Comparison of ENCODE assay signal across 13 cellular contexts in genomic region chr10:60937784-60938654, GRCh38. TPM values are rescaled to one million over a fixed set of nuclear protein-coding genes. Genes with fewer than 3 reads are reported as not detected.
DNase-seq lines count a peak whose midpoint lies in the region; ATAC-seq and TF ChIP-seq lines count a peak whose summit lies in the region.
"Had no signal": no experiment of that assay in that cellular context is flagged by ENCODE, and none has a peak within 500 bp of the region (broad histone marks: within the 10 kb centered on the region; RNA-seq: fewer than 3 reads in every experiment).

No MANE protein-coding gene starts in this region.

- H3K4me1 ChIP-seq in esophagus muscularis mucosa (peaks cover 26 to 70% (median 61%) of the 10 kb centered on the region in 4 donors), tibial artery (peaks cover 0 to 57% (median 20%) of the 10 kb centered on the region in 4 donors)

- no peak overlapping the region for H3K4me3 Mint-ChIP-seq in activated naive CD8-positive, alpha-beta T cell treated with anti-CD3 and anti-CD28 coated beads for 36 hours
- H3K4me3 Mint-ChIP-seq: activated naive CD8-positive, alpha-beta T cell treated with anti-CD3 and anti-CD28 coated beads, Interleukin-2, amount 50 U/mL, for 24 hours had no signal

- no peaks in the 10 kb centered on the region for H3K9me3 ChIP-seq in MG63
- H3K9me3 ChIP-seq in esophagus muscularis mucosa: no peaks in the 10 kb centered on the region
- H3K9me3 ChIP-seq in tibial artery: no peaks in the 10 kb centered on the region
- H3K9me3 ChIP-seq: Caco-2 had no signal

- WGBS in esophagus muscularis mucosa: 82% methylated on average over 5 of the region's 5 CpGs

- no peaks in the 10 kb centered on the region for H3K27me3 ChIP-seq in MG63
- H3K27me3 ChIP-seq in esophagus muscularis mucosa: no peaks in the 10 kb centered on the region
- no peaks in the 10 kb centered on the region for H3K27me3 ChIP-seq in tibial artery

- intact Hi-C loops in esophagus muscularis mucosa (cut with DNase I): no loop called here
- intact Hi-C loops in tibial artery (cut with DNase I; ENCODE audit: low total_unique reads): no loop called here

- peak overlapping the region in 2 of 4 donors; percentile 21 to 24 for H3K27ac ChIP-seq in esophagus muscularis mucosa (replicated peaks in 1 of 4)
- peak overlapping the region; percentile 19 to 97 for H3K27ac ChIP-seq in tibial artery

- no peaks in the 10 kb centered on the region for H3K36me3 Mint-ChIP-seq in activated naive CD8-positive, alpha-beta T cell treated with anti-CD3 and anti-CD28 coated beads for 36 hours

- no peak for TF ChIP-seq POLR2A in esophagus muscularis mucosa (IDR thresholded peaks at IDR 0.05; ENCODE audit: low read depth)

- H3K9me3 Mint-ChIP-seq in activated naive CD8-positive, alpha-beta T cell treated with anti-CD3 and anti-CD28 coated beads for 36 hours: no peaks in the 10 kb centered on the region
- H3K9me3 Mint-ChIP-seq: activated naive CD8-positive, alpha-beta T cell treated with anti-CD3 and anti-CD28 coated beads, Interleukin-2, amount 50 U/mL, for 24 hours had no signal

- no peak for TF ChIP-seq CTCF in esophagus muscularis mucosa (IDR thresholded peaks at IDR 0.05)
- TF ChIP-seq CTCF in tibial artery (IDR thresholded peaks at IDR 0.05): no peak

- TF ChIP-seq EP300 in esophagus muscularis mucosa (IDR thresholded peaks at IDR 0.05): no peak

- peaks cover 2% of the 10 kb centered on the region for H3K4me1 Mint-ChIP-seq in activated naive CD8-positive, alpha-beta T cell treated with anti-CD3 and anti-CD28 coated beads for 36 hours
- H3K4me1 Mint-ChIP-seq: activated naive CD8-positive, alpha-beta T cell treated with anti-CD3 and anti-CD28 coated beads, Interleukin-2, amount 50 U/mL, for 24 hours had no signal

- H3K27ac Mint-ChIP-seq in activated naive CD8-positive, alpha-beta T cell treated with anti-CD3 and anti-CD28 coated beads for 36 hours: no peak overlapping the region
- H3K27ac Mint-ChIP-seq: activated naive CD8-positive, alpha-beta T cell treated with anti-CD3 and anti-CD28 coated beads, Interleukin-2, amount 50 U/mL, for 24 hours had no signal

- ATAC-seq in GM18867 (IDR thresholded peaks at IDR 0.05; ENCODE audit: unreplicated experiment) (no peak), HG02610 (IDR thresholded peaks at IDR 0.05; ENCODE audit: unreplicated experiment) (no peak)
- ATAC-seq: activated naive CD8-positive, alpha-beta T cell treated with anti-CD3 and anti-CD28 coated beads, Interleukin-2, amount 50 U/mL, for 24 hours had no signal

- H3K4me3 ChIP-seq in MG63 (no peak overlapping the region), esophagus muscularis mucosa (no peak overlapping the region), tibial artery (no peak overlapping the region)

- H3K27me3 Mint-ChIP-seq in activated naive CD8-positive, alpha-beta T cell treated with anti-CD3 and anti-CD28 coated beads for 36 hours: peaks cover 41% of the 10 kb centered on the region

- H3K36me3 ChIP-seq in MG63 (peaks cover 14% of the 10 kb centered on the region), esophagus muscularis mucosa (peaks cover 0 to 13% (median 0%) of the 10 kb centered on the region in 4 donors), tibial artery (no peaks in the 10 kb centered on the region)

- DNase-seq in MG63 (peak; percentile 32), esophagus muscularis mucosa (ENCODE audit: extremely low spot score) (peak; percentile 62), medulla oblongata (ENCODE audit: extremely low spot score) (peak; percentile 44), tibial artery (peak; percentile 47 to 78), pons (ENCODE audit: low spot score) (no peak)
- DNase-seq in activated naive CD8-positive, alpha-beta T cell treated with anti-CD3 and anti-CD28 coated beads for 36 hours: no peak
- DNase-seq: activated naive CD8-positive, alpha-beta T cell treated with anti-CD3 and anti-CD28 coated beads, Interleukin-2, amount 50 U/mL, for 24 hours; Caco-2; NCI-H1694 treated with DMSO at 0.1 percent for 48 hours; occipital lobe; T-helper 2 cell had no signal

RNA-seq across cellular contexts. Expression of gene RHOBTB1, which starts 6.0 kb away (rescaled TPM):
- 8.4 and 13.9 TPM in 2 replicates for total RNA-seq in MG63 (2014; rRNA removed; shearing (Covaris generic); ENCODE audit: low replicate concordance)
- total RNA-seq in esophagus muscularis mucosa: 10 to 100 TPM; 16.7 to 39.2 (median 20.1) TPM
- total RNA-seq in activated naive CD8-positive, alpha-beta T cell treated with anti-CD3 and anti-CD28 coated beads for 36 hours: under 1 TPM in 1 of 2 experiments, not detected in 1; 0.16 TPM

Comparison
In these comparisons a context has a peak if more than half of its experiments do, and no peak if none do; other contexts are left out.
1. DNase-seq: peak in MG63 (single experiment), esophagus muscularis mucosa (single experiment), medulla oblongata (single experiment) and tibial artery (2 of 2); none in pons (single experiment) and activated naive CD8-positive, alpha-beta T cell treated with anti-CD3 and anti-CD28 coated beads for 36 hours (single experiment).